31 cellular contexts compared by ENCODE assay signal in the genomic region with DNA sequence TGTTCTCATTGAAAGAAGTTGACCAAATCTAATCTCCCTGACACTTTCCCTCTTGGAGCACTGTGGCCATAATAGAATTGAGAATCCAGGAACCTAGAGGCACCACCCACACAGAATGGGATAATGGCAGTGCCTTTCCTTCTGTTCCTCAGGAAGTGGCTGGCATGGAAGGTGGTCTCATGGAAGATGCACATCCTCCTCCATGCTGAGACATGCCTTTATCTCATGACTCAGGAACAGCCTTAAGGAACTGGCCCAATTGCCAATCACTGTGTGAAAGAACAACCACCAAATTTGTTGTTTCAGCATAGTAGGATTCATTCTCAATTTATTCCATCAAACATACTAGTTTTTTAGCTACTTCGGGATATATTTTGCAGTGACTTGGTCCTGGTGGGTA.
"Had no signal": no experiment of that assay in that cellular context is flagged by ENCODE, and none has a peak within 500 bp of the region (broad histone marks: within the 10 kb centered on the region; RNA-seq: fewer than 3 reads in every experiment).

No MANE protein-coding gene starts in this region.

- H3K4me1 Mint-ChIP-seq: activated B cell treated with CpG ODN at 0.5 μM for 24 hours; activated T-helper 17 cell treated with anti-CD3 and anti-CD28 coated beads, Interleukin-2, amount 50 U/mL, for 72 hours; T-helper 17 cell had no signal

- H3K27me3 ChIP-seq: brain microvascular endothelial cell, colonic mucosa, gastroesophageal sphincter, heart right ventricle had no signal

- H3K9me3 ChIP-seq: colonic mucosa, gastroesophageal sphincter had no signal

- H3K4me3 Mint-ChIP-seq: activated B cell treated with CpG ODN at 0.5 μM for 24 hours; activated CD8-positive, alpha-beta T cell treated with anti-CD3 and anti-CD28 coated beads for 36 hours; activated naive CD8-positive, alpha-beta T cell; activated T-cell treated with anti-CD3 and anti-CD28 coated beads, Interleukin-2, amount 50 U/mL, for 4 hours; activated T-helper 17 cell treated with anti-CD3 and anti-CD28 coated beads, Interleukin-2, amount 50 U/mL, for 72 hours; T-helper 17 cell; T-helper 2 cell treated with Interferon-gamma antibody and Interleukin-4, amounts not matched to agents 5 μg/mL and 100 μg/mL, for 36 hours had no signal

- H3K27ac ChIP-seq: brain microvascular endothelial cell, colonic mucosa, gastroesophageal sphincter, heart right ventricle, WERI-Rb-1 had no signal

- FAIRE-seq: astrocyte, endometrium, endothelial cell of umbilical vein had no signal

- H3K4me3 ChIP-seq: colonic mucosa, gastroesophageal sphincter, heart right ventricle had no signal

- H3K27me3 Mint-ChIP-seq: activated B cell treated with CpG ODN at 0.5 μM for 24 hours; activated CD8-positive, alpha-beta T cell treated with anti-CD3 and anti-CD28 coated beads for 36 hours; activated naive CD8-positive, alpha-beta T cell; activated T-helper 17 cell treated with anti-CD3 and anti-CD28 coated beads, Interleukin-2, amount 50 U/mL, for 72 hours; T-helper 17 cell had no signal

- H3K9me3 Mint-ChIP-seq: activated T-helper 17 cell treated with anti-CD3 and anti-CD28 coated beads, Interleukin-2, amount 50 U/mL, for 72 hours had no signal

- H3K4me1 ChIP-seq: colonic mucosa had no signal

- H3K27ac Mint-ChIP-seq: activated B cell treated with CpG ODN at 0.5 μM for 24 hours; activated CD8-positive, alpha-beta T cell treated with anti-CD3 and anti-CD28 coated beads for 36 hours; activated naive CD8-positive, alpha-beta T cell; activated T-helper 17 cell treated with anti-CD3 and anti-CD28 coated beads, Interleukin-2, amount 50 U/mL, for 72 hours; T-helper 17 cell; T-helper 2 cell treated with Interferon-gamma antibody and Interleukin-4, amounts not matched to agents 5 μg/mL and 100 μg/mL, for 36 hours had no signal

- DNase-seq: activated B cell treated with CpG ODN at 0.5 μM for 24 hours; activated CD4-positive, alpha-beta T cell treated with anti-CD3 and anti-CD28 coated beads for 48 hours; activated CD4-positive, alpha-beta T cell treated with anti-CD3 and anti-CD28 coated beads, Interleukin-2, amount 50 U/mL, for 1 hour; activated CD4-positive, alpha-beta T cell treated with anti-CD3 and anti-CD28 coated beads, Interleukin-2, amount 50 U/mL, for 48 hours; activated CD8-positive, alpha-beta memory T cell treated with anti-CD3 and anti-CD28 coated beads for 24 hours; activated CD8-positive, alpha-beta T cell treated with anti-CD3 and anti-CD28 coated beads for 36 hours; activated effector memory CD4-positive, alpha-beta T cell treated with Interleukin-2 at 50 U/mL for 16 hours; activated gamma-delta T cell treated with Interleukin-2 at 50 U/mL for 16 hours; activated naive CD4-positive, alpha-beta T cell treated with anti-CD3 and anti-CD28 coated beads, Interleukin-2, amount 50 U/mL, for 16 hours; activated naive CD4-positive, alpha-beta T cell treated with Interleukin-2 at 50 U/mL for 16 hours; activated T-cell treated with anti-CD3 and anti-CD28 coated beads, Interleukin-2, amount 50 U/mL, for 4 hours; amniotic stem cell; anterior cingulate cortex; brain microvascular endothelial cell; caudate nucleus; cerebellar nuclear complex; colonic mucosa; effector CD8-positive, alpha-beta T cell; foreskin fibroblast; heart right ventricle; T-helper 1 cell; T-helper 17 cell; T1000; WERI-Rb-1 had no signal

- H3K36me3 ChIP-seq: brain microvascular endothelial cell, colonic mucosa, WERI-Rb-1 had no signal
